Comparison of ENCODE assay signal across 24 cellular contexts in genomic region chr1:3714284-3714741, GRCh38. TPM values are rescaled to one million over a fixed set of nuclear protein-coding genes. Genes with fewer than 3 reads are reported as not detected.
DNase-seq lines count a peak whose midpoint lies in the region; TF ChIP-seq lines count a peak whose summit lies in the region.
"Had no signal": no experiment of that assay in that cellular context is flagged by ENCODE, and none has a peak within 500 bp of the region (broad histone marks: within the 10 kb centered on the region; RNA-seq: fewer than 3 reads in every experiment).

No MANE protein-coding gene starts in this region.

- H3K27me3 ChIP-seq in prostate gland (replicated peaks; ENCODE audit: insufficient read depth), result peaks cover 7% of the 10 kb centered on the region
- peaks cover 0 to 99% (median 0%) of the 10 kb centered on the region in 4 donors for H3K27me3 ChIP-seq in esophagus squamous epithelium

- POLR2A ChIA-PET in HEK293 (lab: Yijun Ruan, JAX), result interaction anchor here (0.7 kb wide), 1 partner anchor 73 kb away, joined by 3 read pairs; no protein-coding TSS in a partner anchor

- H3K4me1 ChIP-seq in HEK293 (ENCODE audit: control insufficient read depth, insufficient read depth, low read length) (no peaks in the 10 kb centered on the region), prostate gland (replicated peaks) (no peaks in the 10 kb centered on the region), esophagus squamous epithelium (peaks cover 21 to 98% (median 48%) of the 10 kb centered on the region in 3 donors)
- H3K4me1 ChIP-seq: HAP-1 had no signal

- 32% methylated on average over 10 of the region's 10 CpGs for WGBS in prostate gland
- 44% methylated on average over 6 of the region's 10 CpGs; no CpG with 5 or more reads in 1 of the 2 donors for WGBS in esophagus squamous epithelium, 2 donors

- H3K9me3 ChIP-seq in HEK293 (ENCODE audit: control insufficient read depth, insufficient read depth, low read depth, low read length) (no peaks in the 10 kb centered on the region), prostate gland (no peaks in the 10 kb centered on the region), esophagus squamous epithelium (no peaks in the 10 kb centered on the region)
- H3K9me3 ChIP-seq: HAP-1, lower lobe of right lung, suprapubic skin had no signal

- peak in 59 of 61 donors; percentile 34 to 92 (median 81) for DNase-seq in caudate nucleus (lab: John Stamatoyannopoulos, UW)
- DNase-seq in hippocampal formation (lab: John Stamatoyannopoulos, UW), result peak; percentile 85 to 88
- no peak for DNase-seq in prostate gland (ENCODE audit: low spot score)
- no peak for DNase-seq in HT-29 (ENCODE audit: low spot score)
- DNase-seq in retina, result no peak
- DNase-seq in esophagus squamous epithelium (lab: John Stamatoyannopoulos, UW), result no peak
- no peak for DNase-seq in GM13976 (ENCODE audit: low spot score)
- DNase-seq: activated B cell treated with CpG ODN at 0.5 μM for 24 hours; activated CD4-positive, alpha-beta T cell treated with anti-CD3 and anti-CD28 coated beads, Interleukin-2, amount 50 U/mL, for 4 hours; activated CD8-positive, alpha-beta memory T cell treated with anti-CD3 and anti-CD28 coated beads, Interleukin-2, amount 50 U/mL, for 4 hours; activated naive CD8-positive, alpha-beta T cell treated with anti-CD3 and anti-CD28 coated beads for 36 hours; CD4-positive, alpha-beta memory T cell; GDM1; lower lobe of right lung; NCI-H1694 treated with DMSO at 0.1 percent for 48 hours; NCI-H2227 treated with DMSO at 0.1 percent for 48 hours; NCI-H748 treated with DMSO at 0.1 percent for 48 hours; T-helper 9 cell had no signal

- intact Hi-C loops in prostate gland (cut with DNase I), result no loop called here
- intact Hi-C loops in esophagus squamous epithelium (cut with DNase I), result no loop called here

- CTCF ChIA-PET in HEK293 (lab: Yijun Ruan, JAX), result interaction anchor here (1.3 kb wide), 1 partner anchor 10 kb away, joined by 5 read pairs; no protein-coding TSS in a partner anchor

- H3K36me3 ChIP-seq in HEK293 (ENCODE audit: control insufficient read depth in 2 of 2, insufficient read depth in 1 of 2, low read length in 2 of 2), result peaks cover 0 to 18% of the 10 kb centered on the region in 2 experiments; a peak in 1 of 3 replicates
- no peaks in the 10 kb centered on the region for H3K36me3 ChIP-seq in prostate gland
- H3K36me3 ChIP-seq in esophagus squamous epithelium, result no peaks in the 10 kb centered on the region
- H3K36me3 ChIP-seq: HAP-1, lower lobe of right lung, suprapubic skin had no signal

- in situ Hi-C loops in GM13976 (cut with MboI; ENCODE audit: low sequenced_read_pairs, unreplicated experiment), result no loop called here

- TF ChIP-seq CTCF in HEK293 (tag by site-specific recombination; IDR thresholded peaks at IDR 0.05) (no peak), prostate gland (IDR thresholded peaks at IDR 0.05) (no peak), esophagus squamous epithelium (IDR thresholded peaks at IDR 0.05) (no peak), GM13976 (IDR thresholded peaks at IDR 0.05; ENCODE audit: borderline replicate concordance, control extremely low read depth, extremely low read depth, insufficient read depth, missing control alignments) (no peak)

- H3K4me3 ChIP-seq in HEK293 (ENCODE audit: low read depth, low read length), result no peak overlapping the region
- H3K4me3 ChIP-seq in prostate gland, result no peak overlapping the region
- H3K4me3 ChIP-seq in esophagus squamous epithelium, result no peak overlapping the region
- H3K4me3 ChIP-seq: HAP-1, lower lobe of right lung, suprapubic skin had no signal

- TF ChIP-seq POLR2A in prostate gland (IDR thresholded peaks at IDR 0.05) (no peak), esophagus squamous epithelium (IDR thresholded peaks at IDR 0.05) (no peak)

- no peak overlapping the region for H3K27ac ChIP-seq in HEK293 (ENCODE audit: extremely low read depth, low read depth, low read length)
- peak overlapping the region; percentile 88 for H3K27ac ChIP-seq in caudate nucleus (ENCODE audit: low read depth, low read length)
- H3K27ac ChIP-seq in prostate gland, result peak overlapping the region; percentile 32 to 71
- no peak overlapping the region for H3K27ac ChIP-seq in esophagus squamous epithelium
- H3K27ac ChIP-seq: lower lobe of right lung, suprapubic skin had no signal

TF ChIP-seq in HEK293, 187 proteins besides CTCF, POLR2A, EP300 and RAD21:
- TF ChIP-seq KLF10 (tag by site-specific recombination; IDR thresholded peaks at IDR 0.05), result no peak
- TF ChIP-seq ZNF398 (tag by site-specific recombination; IDR thresholded peaks at IDR 0.05), result peak; percentile 63
- TF ChIP-seq GLIS2 (tag by site-specific recombination; IDR thresholded peaks at IDR 0.05), result 0 out of 2 replicates have a peak, but pooled peaks have one; percentile 5

RNA-seq across cellular contexts. Expression of gene CCDC27, which starts 37.9 kb away (rescaled TPM):
- total RNA-seq in prostate gland (under 1 TPM in 1 of 2 donors, not detected in 1; 0.97 TPM), esophagus squamous epithelium (not detected)
- total RNA-seq in HT-29 (2014; rRNA removed; shearing (Covaris generic)), result not detected in 2 replicates
- total RNA-seq: activated B cell treated with CpG ODN at 0.5 μM for 24 hours; activated naive CD8-positive, alpha-beta T cell treated with anti-CD3 and anti-CD28 coated beads for 36 hours; activated T-helper 17 cell treated with anti-CD3 and anti-CD28 coated beads, Interleukin-2, amount 50 U/mL, for 72 hours; CD4-positive, alpha-beta memory T cell; HT1080; lower lobe of right lung; sciatic nerve; suprapubic skin had no signal

RNA-seq across cellular contexts. Expression of gene SMIM1, which starts 58.2 kb away (rescaled TPM):
- total RNA-seq in prostate gland, result 100 to 1,000 TPM in 1 of 2 donors, 10 to 100 TPM in 1; 17.7 to 148 TPM
- 1.9 TPM in 1 of 2 replicates, not detected in the other for total RNA-seq in HT-29 (2014; rRNA removed; shearing (Covaris generic))
- total RNA-seq in esophagus squamous epithelium, result 1 to 10 TPM in 2 of 4 donors, not detected in 2; 1.5 to 5.3 TPM

Comparison
In these comparisons a context has a peak if more than half of its experiments do, and no peak if none do; other contexts are left out.
1. H3K27ac ChIP-seq: peak in caudate nucleus (single experiment) and prostate gland (2 of 2); none in HEK293 (single experiment) and esophagus squamous epithelium (0 of 4).
2. DNase-seq: peak in caudate nucleus (59 of 61) and hippocampal formation (2 of 2); none in prostate gland (single experiment), HT-29 (single experiment), retina (single experiment), esophagus squamous epithelium (single experiment) and GM13976 (single experiment).